ENCODE assay signal across 8 cellular contexts in the genomic region with DNA sequence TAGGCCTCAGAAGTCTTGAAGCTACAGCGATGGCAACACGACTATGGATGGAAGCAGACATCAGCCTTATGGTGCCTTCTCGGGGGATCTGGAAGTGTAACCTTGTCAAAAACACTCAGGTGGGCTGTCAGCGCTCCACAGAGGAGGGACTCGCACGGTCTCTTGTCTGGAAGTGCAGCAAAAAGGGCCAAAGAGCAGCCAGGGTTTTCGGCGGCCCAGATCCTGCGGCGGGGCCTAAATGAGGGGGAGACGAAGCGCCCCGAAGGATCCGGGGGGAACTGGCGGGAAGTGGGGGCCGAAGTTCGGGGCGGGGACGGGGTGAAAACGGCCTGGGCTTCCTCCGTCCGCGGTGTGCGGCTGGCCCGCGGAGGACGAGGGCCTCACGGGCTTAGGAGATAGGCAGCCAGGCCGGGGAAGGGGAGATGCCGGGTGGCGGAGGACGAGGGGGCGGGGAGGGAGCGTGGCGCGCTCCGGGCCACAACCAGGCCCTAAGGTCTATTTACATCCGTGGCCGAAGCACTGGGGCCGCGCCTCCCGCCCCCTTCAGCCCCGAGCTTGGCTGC. TPM values are rescaled to one million over a fixed set of nuclear protein-coding genes. Genes with fewer than 3 reads are reported as not detected.
DNase-seq lines count a peak whose midpoint lies in the region; ATAC-seq and TF ChIP-seq lines count a peak whose summit lies in the region.

No MANE protein-coding gene starts in this region.

- H3K27ac Mint-ChIP-seq in activated CD8-positive, alpha-beta memory T cell treated with anti-CD3 and anti-CD28 coated beads, Interleukin-2, amount 10 ng/mL, durations not matched to agents 7 days and 5 days: peak overlapping the region; percentile 88

- H3K4me3 ChIP-seq in SK-N-SH (ENCODE audit: low read depth in 2 of 2, low read length in 1 of 2) (peak overlapping the region; percentile 81 to 90), fibroblast of the aortic adventitia (ENCODE audit: low read depth, low read length) (peak overlapping the region; percentile 90), skeletal muscle cell (ENCODE audit: low read depth, low read length) (peak overlapping the region; percentile 96)

- no peak for TF ChIP-seq EP300 in SK-N-SH (IDR thresholded peaks at IDR 0.05; ENCODE audit: borderline replicate concordance in 1 of 2, low read depth in 1 of 2, low read length in 1 of 2)

- POLR2A ChIA-PET in SK-N-SH (lab: Yijun Ruan, JAX): interaction anchor here (1.0 to 1.2 kb wide), 3 partner anchors 17 to 149 kb away, joined by 4 read pairs; no protein-coding TSS in a partner anchor

- CTCF ChIA-PET in activated CD8-positive, alpha-beta memory T cell treated with anti-CD3 and anti-CD28 coated beads, Interleukin-2, amount 10 ng/mL, durations not matched to agents 7 days and 5 days (lab: Charles Lee): interaction anchor here (0.8 to 6.0 kb wide), 8 partner anchors 10 to 288 kb away, joined by 3 to 71 read pairs (median 6); partner anchors contain the start of genes NRTN and RPL36
- CTCF ChIA-PET in SK-N-SH (lab: Yijun Ruan, JAX): interaction anchor here (0.6 to 6.5 kb wide), 4 partner anchors 10 to 173 kb away, joined by 3 to 67 read pairs (median 4); no protein-coding TSS in a partner anchor

- 0 out of 2 replicates have a peak overlapping the region, but pooled peaks have one; percentile 79 for H2AFZ ChIP-seq in SK-N-SH (ENCODE audit: low read depth)

- H3K9me3 ChIP-seq in SK-N-SH: no peaks in the 10 kb centered on the region

- no peak for TF ChIP-seq RAD21 in SK-N-SH (IDR thresholded peaks at IDR 0.05; ENCODE audit: low read length)

- DNase-seq in activated CD8-positive, alpha-beta memory T cell treated with anti-CD3 and anti-CD28 coated beads, Interleukin-2, amount 10 ng/mL, durations not matched to agents 7 days and 5 days: no peak
- DNase-seq in activated CD8-positive, alpha-beta memory T cell treated with anti-CD3 and anti-CD28 coated beads, Interleukin-2, amount 50 U/mL, for 48 hours: no peak
- DNase-seq in SK-N-SH (no peak), fibroblast of the aortic adventitia (ENCODE audit: low read depth) (no peak), skeletal muscle cell (ENCODE audit: low read depth) (no peak), NCI-H146 (lab: John Stamatoyannopoulos, UW) (no peak)

- H3K9ac ChIP-seq in SK-N-SH: peak overlapping the region; percentile 93

- ATAC-seq in activated CD8-positive, alpha-beta memory T cell treated with anti-CD3 and anti-CD28 coated beads, Interleukin-2, amount 10 ng/mL, durations not matched to agents 7 days and 5 days: no peak
- ATAC-seq in GM18519 (IDR thresholded peaks at IDR 0.05; ENCODE audit: low FRiP score, unreplicated experiment): no peak
- ATAC-seq in GM18861 (IDR thresholded peaks at IDR 0.05; ENCODE audit: unreplicated experiment): no peak

- H3K4me2 ChIP-seq in SK-N-SH: peak overlapping the region; percentile 96

- H3K9me3 Mint-ChIP-seq in activated CD8-positive, alpha-beta memory T cell treated with anti-CD3 and anti-CD28 coated beads, Interleukin-2, amount 10 ng/mL, durations not matched to agents 7 days and 5 days (ENCODE audit: low read depth): no peaks in the 10 kb centered on the region

- WGBS in SK-N-SH (ENCODE audit: low lambda C conversion rate): 9% methylated on average over 18 of the region's 43 CpGs

- peaks cover 42% of the 10 kb centered on the region for H3K36me3 Mint-ChIP-seq in activated CD8-positive, alpha-beta memory T cell treated with anti-CD3 and anti-CD28 coated beads, Interleukin-2, amount 10 ng/mL, durations not matched to agents 7 days and 5 days

- peaks cover 15% of the 10 kb centered on the region for H3F3A ChIP-seq in SK-N-SH (replicated peaks; ENCODE audit: insufficient read depth)

- peak overlapping the region; percentile 90 for H3K4me3 Mint-ChIP-seq in activated CD8-positive, alpha-beta memory T cell treated with anti-CD3 and anti-CD28 coated beads, Interleukin-2, amount 10 ng/mL, durations not matched to agents 7 days and 5 days

- peaks cover 23 to 30% of the 10 kb centered on the region in 2 experiments for H3K36me3 ChIP-seq in SK-N-SH (replicated peaks in 1 of 2; ENCODE audit: control insufficient read depth in 1 of 2, insufficient read depth in 2 of 2, low read length in 1 of 2)

- peaks cover 76% of the 10 kb centered on the region for H3K79me2 ChIP-seq in SK-N-SH (ENCODE audit: insufficient read depth)

- peaks cover 70% of the 10 kb centered on the region for H3K4me1 Mint-ChIP-seq in activated CD8-positive, alpha-beta memory T cell treated with anti-CD3 and anti-CD28 coated beads, Interleukin-2, amount 10 ng/mL, durations not matched to agents 7 days and 5 days

- no peaks in the 10 kb centered on the region for H3K27me3 Mint-ChIP-seq in activated CD8-positive, alpha-beta memory T cell treated with anti-CD3 and anti-CD28 coated beads, Interleukin-2, amount 10 ng/mL, durations not matched to agents 7 days and 5 days

- no peaks in the 10 kb centered on the region for H3K27me3 ChIP-seq in SK-N-SH (ENCODE audit: insufficient read depth)

- H3K27ac ChIP-seq in SK-N-SH (ENCODE audit: low read depth in 2 of 2, low read length in 1 of 2): peak overlapping the region; percentile 61 to 83; a peak in 3 of 4 replicates

- H3K4me1 ChIP-seq in SK-N-SH (ENCODE audit: control insufficient read depth in 1 of 2, insufficient read depth in 2 of 2, low read depth in 1 of 2, low read length in 1 of 2): peaks cover 10 to 21% of the 10 kb centered on the region in 2 experiments; a peak in 3 of 4 replicates

- TF ChIP-seq CTCF in SK-N-SH (IDR thresholded peaks at IDR 0.05) (no peak), fibroblast of the aortic adventitia (IDR thresholded peaks at IDR 0.05; ENCODE audit: insufficient read depth, low read length) (no peak)

- no peaks in the 10 kb centered on the region for H3K9me2 ChIP-seq in SK-N-SH

- peaks cover 43% of the 10 kb centered on the region for H4K20me1 ChIP-seq in SK-N-SH (ENCODE audit: insufficient read depth)

TF ChIP-seq in SK-N-SH, 30 proteins besides CTCF, POLR2A, EP300 and RAD21:
- TF ChIP-seq RXRA (IDR thresholded peaks at IDR 0.05; ENCODE audit: borderline replicate concordance, low read depth) (no peak), IRF3 (IDR thresholded peaks at IDR 0.05; ENCODE audit: low read depth, low read length) (no peak), JUND (IDR thresholded peaks at IDR 0.05) (no peak), ZBTB33 (IDR thresholded peaks at IDR 0.05; ENCODE audit: borderline replicate concordance, low read depth) (no peak), TEAD4 (IDR thresholded peaks at IDR 0.05; ENCODE audit: borderline replicate concordance, insufficient read depth) (no peak), MXI1 (IDR thresholded peaks at IDR 0.05; ENCODE audit: low read depth, low read length) (no peak), ELF1 (IDR thresholded peaks at IDR 0.05) (no peak), MEF2A (IDR thresholded peaks at IDR 0.05; ENCODE audit: borderline replicate concordance, low read depth) (no peak), TCF12 (IDR thresholded peaks at IDR 0.05) (no peak), NRF1 (IDR thresholded peaks at IDR 0.05; ENCODE audit: low read depth, low read length) (no peak), NFIC (IDR thresholded peaks at IDR 0.05; ENCODE audit: borderline replicate concordance) (no peak), FOSL2 (IDR thresholded peaks at IDR 0.05; ENCODE audit: borderline replicate concordance, low read depth) (no peak), YY1 (IDR thresholded peaks at IDR 0.05; ENCODE audit: low read depth) (no peak), USF2 (IDR thresholded peaks at IDR 0.05; ENCODE audit: borderline replicate concordance, low read depth, low read length) (no peak), EZH2phosphoT487 (IDR thresholded peaks at IDR 0.05; ENCODE audit: borderline replicate concordance, low read depth) (no peak), RCOR1 (IDR thresholded peaks at IDR 0.05; ENCODE audit: low read length) (no peak)

RNA-seq across cellular contexts. Expression of gene RANBP3, which starts 0.6 kb away (rescaled TPM):
- 100 to 1,000 TPM in 1 of 2 experiments, 10 to 100 TPM in 1; 97.8 to 108 TPM for total RNA-seq in activated CD8-positive, alpha-beta memory T cell treated with anti-CD3 and anti-CD28 coated beads, Interleukin-2, amount 10 ng/mL, durations not matched to agents 7 days and 5 days
- 71.8 and 84.0 TPM in 2 replicates for polyA plus RNA-seq in SK-N-SH (2012; rRNA removed)
- 38.5 and 46.3 TPM in 2 replicates for polyA plus RNA-seq in SK-N-SH (2012; cell fraction: cytosol; rRNA removed)
- 102 and 210 TPM in 2 replicates for polyA plus RNA-seq in SK-N-SH (2012; cell fraction: nucleus; rRNA removed)
- 41.4 and 58.0 TPM in 2 replicates for total RNA-seq in fibroblast of the aortic adventitia (ENCODE audit: low replicate concordance)
